8 cellular contexts compared by ENCODE assay signal in the genomic region with DNA sequence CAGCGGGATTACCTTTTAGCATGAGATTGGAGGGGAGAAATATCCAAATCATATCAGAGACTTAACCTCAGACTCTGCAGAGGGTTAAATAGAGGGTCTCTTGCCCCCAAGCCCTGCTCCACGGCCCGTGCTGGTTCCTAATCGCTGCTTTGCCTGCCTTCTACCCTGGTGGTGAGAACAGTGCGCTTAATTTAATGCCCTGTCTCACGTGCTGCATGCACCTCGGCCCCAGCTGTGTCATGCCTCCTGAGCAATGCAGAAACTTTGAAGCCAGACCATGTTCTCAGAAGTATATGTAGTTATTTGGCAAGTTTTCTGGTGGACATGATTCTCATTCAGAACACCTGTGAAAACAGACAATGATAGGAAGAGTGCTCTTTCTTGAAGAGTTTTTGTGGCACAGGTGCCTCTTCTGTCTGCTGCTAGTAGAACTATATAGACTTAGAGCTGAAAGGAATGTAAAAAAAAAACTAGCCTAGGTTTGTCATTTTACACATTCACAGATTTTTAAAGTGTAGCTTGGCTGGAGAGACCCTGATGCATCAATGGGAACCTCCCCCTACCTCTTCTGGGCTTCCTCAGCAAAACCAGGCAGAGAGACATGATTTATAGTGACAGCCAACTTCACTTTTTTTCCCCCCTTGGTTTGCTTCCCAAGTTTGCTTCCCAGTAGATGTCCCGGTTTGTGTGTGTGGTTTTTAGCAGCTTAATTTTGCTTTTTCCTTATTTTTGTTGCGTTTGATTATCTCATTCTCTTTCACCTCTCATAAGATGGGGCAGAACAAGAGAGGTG. TPM values are rescaled to one million over a fixed set of nuclear protein-coding genes. Genes with fewer than 3 reads are reported as not detected.
DNase-seq lines count a peak whose midpoint lies in the region; ATAC-seq, FAIRE-seq and TF ChIP-seq lines count a peak whose summit lies in the region.

No MANE protein-coding gene starts in this region.

- TF ChIP-seq POLR2A in H1 (IDR thresholded peaks at IDR 0.05; ENCODE audit: control extremely low read depth in 1 of 2, low read depth in 2 of 2, low read length in 2 of 2) = no peak

- no peak overlapping the region for H4K91ac ChIP-seq in H1 (replicated peaks; ENCODE audit: insufficient read length, low read length)
- H4K91ac ChIP-seq in trophoblast cell (ENCODE audit: low read depth, low read length) = no peak overlapping the region

- H3K27ac ChIP-seq in H1 (ENCODE audit: low read depth, low read length) (no peak overlapping the region), trophoblast cell (ENCODE audit: low read depth, low read length) (no peak overlapping the region)

- TF ChIP-seq EP300 in H1 (IDR thresholded peaks at IDR 0.05; ENCODE audit: borderline replicate concordance in 1 of 2, low read depth in 2 of 2, low read length in 2 of 2) = no peak

- H3K9ac ChIP-seq in H1 (replicated peaks in 1 of 4; ENCODE audit: extremely low read depth in 1 of 4, low read depth in 3 of 4, low read length in 3 of 4) (no peak overlapping the region), trophoblast cell (ENCODE audit: low read length) (no peak overlapping the region)

- CTCF ChIA-PET in activated CD4-positive, alpha-beta T cell treated with anti-CD3 and anti-CD28 coated beads for 36 hours (lab: Charles Lee) = interaction anchor here (0.6 to 3.3 kb wide), 10 partner anchors 11 to 327 kb away, joined by 3 to 12 read pairs (median 4); no protein-coding TSS in a partner anchor
- CTCF ChIA-PET in H1 (lab: Charles Lee; ENCODE audit: partially characterized antibody) = interaction anchor here (1.0 to 1.8 kb wide), 5 partner anchors 13 to 348 kb away, joined by 3 to 7 read pairs (median 5); no protein-coding TSS in a partner anchor

- intact Hi-C loops in activated CD4-positive, alpha-beta T cell treated with anti-CD3 and anti-CD28 coated beads for 36 hours (cut with DNase I, micrococcal nuclease) = loop anchor here (2.0 to 10.0 kb wide), 11 partner anchors 41 to 1801 kb away; a partner anchor contains a TSS

- H2AFZ ChIP-seq in H1 (ENCODE audit: low read length) (no peak overlapping the region), trophoblast cell (ENCODE audit: insufficient read depth, low read length, poor library complexity) (no peak overlapping the region)

- H2BK12ac ChIP-seq in H1 (ENCODE audit: low read depth, low read length) (no peak overlapping the region), trophoblast cell (ENCODE audit: low read length) (no peak overlapping the region)

- H3K56ac ChIP-seq in H1 (replicated peaks; ENCODE audit: insufficient read length, low read depth, low read length) = no peak overlapping the region

- no peak overlapping the region for H4K5ac ChIP-seq in H1 (ENCODE audit: insufficient read length, low read depth, low read length)

- H3K4ac ChIP-seq in H1 (replicated peaks; ENCODE audit: insufficient read length, low read depth, low read length) (no peak overlapping the region), trophoblast cell (ENCODE audit: low read depth, low read length) (peak overlapping the region; percentile 24)

- H3K4me2 ChIP-seq in H1 (ENCODE audit: insufficient read depth in 1 of 2, low read depth in 2 of 2, low read length in 2 of 2) (peak overlapping the region; percentile 92 to 99), trophoblast cell (ENCODE audit: low read length) (peak overlapping the region; percentile 8)

- H3K9me3 ChIP-seq in H1 (ENCODE audit: insufficient read depth in 2 of 2, low read depth in 1 of 2, low read length in 1 of 2) (no peaks in the 10 kb centered on the region), trophoblast cell (ENCODE audit: insufficient read depth, low read depth, low read length) (no peaks in the 10 kb centered on the region)

- H2AK5ac ChIP-seq in H1 (ENCODE audit: low read depth, low read length) (no peak overlapping the region), trophoblast cell (ENCODE audit: low read length) (no peak overlapping the region)

- WGBS in H1 (ENCODE audit: extremely low coverage in 1 of 2, insufficient coverage in 1 of 2, insufficient read length in 1 of 2, insufficient replicate concordance in 2 of 2, low coverage in 1 of 2, low lambda C conversion rate in 2 of 2, missing lambda C conversion rate in 1 of 2), 2 experiments = 66% methylated on average over 9 of the region's 9 CpGs; no CpG with 5 or more reads in 1 of the 2 experiments
- WGBS in trophoblast cell (ENCODE audit: extremely low coverage, insufficient coverage, insufficient read length) = no CpG with 5 or more reads among the region's 9 CpGs

- H3K18ac ChIP-seq in H1 (ENCODE audit: extremely low read depth, low read length) (no peak overlapping the region), trophoblast cell (ENCODE audit: low read length) (peak overlapping the region; percentile 58)

- TF ChIP-seq RAD21 in H1 (IDR thresholded peaks at IDR 0.05 in 1 of 2, conservative IDR thresholded peaks at IDR 0.05 in 1 of 2; ENCODE audit: low read depth in 2 of 2, low read length in 2 of 2) = no peak

- H3K14ac ChIP-seq in H1 (ENCODE audit: insufficient read length) (no peak overlapping the region), trophoblast cell (ENCODE audit: low read length) (no peak overlapping the region)

- H3K36me3 ChIP-seq in H1 (ENCODE audit: control insufficient read depth in 2 of 4, insufficient read depth in 4 of 4, low read length in 3 of 4) = no peaks in the 10 kb centered on the region
- H3K36me3 ChIP-seq in trophoblast cell (ENCODE audit: control insufficient read depth in 1 of 2, insufficient read depth in 2 of 2, low read length in 2 of 2) = peaks cover 0 to 3% of the 10 kb centered on the region in 2 experiments

- no peaks in the 10 kb centered on the region for H3K27me3 Mint-ChIP-seq in activated CD4-positive, alpha-beta T cell treated with anti-CD3 and anti-CD28 coated beads for 36 hours

- H3K4me3 ChIP-seq in H1 (ENCODE audit: extremely low read depth in 1 of 4, insufficient read depth in 2 of 4, low read depth in 3 of 4, low read length in 4 of 4) (peak overlapping the region in 2 of 4 experiments; percentile 5 to 75; a peak in 2 of 8 replicates), trophoblast cell (ENCODE audit: low read depth, low read length) (no peak overlapping the region)

- H3K4me1 Mint-ChIP-seq in activated CD4-positive, alpha-beta T cell treated with anti-CD3 and anti-CD28 coated beads for 36 hours = peaks cover 70% of the 10 kb centered on the region

- H2BK120ac ChIP-seq in H1 (replicated peaks; ENCODE audit: low read depth, low read length) (no peak overlapping the region), trophoblast cell (ENCODE audit: insufficient read depth, low read length, poor library complexity) (no peak overlapping the region)

- no peak overlapping the region for H2BK15ac ChIP-seq in H1 (ENCODE audit: low read length)

- no peaks in the 10 kb centered on the region for H3K9me3 Mint-ChIP-seq in activated CD4-positive, alpha-beta T cell treated with anti-CD3 and anti-CD28 coated beads for 36 hours (ENCODE audit: low read depth)

- peak overlapping the region; percentile 95 for H3K4me3 Mint-ChIP-seq in activated CD4-positive, alpha-beta T cell treated with anti-CD3 and anti-CD28 coated beads for 36 hours

- peaks cover 3 to 10% (median 8%) of the 10 kb centered on the region in 4 experiments; a peak in 5 of 7 replicates for H3K4me1 ChIP-seq in H1 (replicated peaks in 1 of 4; ENCODE audit: control insufficient read depth in 3 of 4, insufficient read depth in 4 of 4, low read length in 3 of 4)
- peaks cover 2 to 4% of the 10 kb centered on the region in 2 experiments for H3K4me1 ChIP-seq in trophoblast cell (ENCODE audit: control insufficient read depth in 1 of 2, insufficient read depth in 2 of 2, low read length in 2 of 2)

- POLR2A ChIA-PET in activated CD4-positive, alpha-beta T cell treated with anti-CD3 and anti-CD28 coated beads for 36 hours (lab: Charles Lee) = interaction anchor here (0.7 kb wide), 1 partner anchor 84 kb away, joined by 4 read pairs; no protein-coding TSS in a partner anchor
- POLR2A ChIA-PET in H1 (lab: Charles Lee; ENCODE audit: partially characterized antibody) = interaction anchor here (0.7 kb wide), 1 partner anchor 62 kb away, joined by 3 read pairs; no protein-coding TSS in a partner anchor

- peaks cover 0 to 19% (median 14%) of the 10 kb centered on the region in 4 experiments; a peak in 6 of 7 replicates for H3K27me3 ChIP-seq in H1 (replicated peaks in 1 of 4; ENCODE audit: control insufficient read depth in 3 of 4, extremely low read depth in 1 of 4, insufficient read depth in 3 of 4, low read length in 3 of 4)
- H3K27me3 ChIP-seq in trophoblast cell (ENCODE audit: insufficient read depth, low read length) = no peaks in the 10 kb centered on the region

- H3K23me2 ChIP-seq in H1 (ENCODE audit: low read depth, low read length) = peaks cover 6% of the 10 kb centered on the region; the same call in 1 of the 2 replicates

- no peak overlapping the region; the same call in 1 of the 2 replicates for H4K8ac ChIP-seq in H1 (ENCODE audit: extremely low read depth, insufficient read depth, low read length)
- H4K8ac ChIP-seq in trophoblast cell (ENCODE audit: low read depth, low read length) = no peak overlapping the region

- H2BK5ac ChIP-seq in H1 (ENCODE audit: low read depth, low read length) = no peak overlapping the region
- H2BK5ac ChIP-seq in trophoblast cell (ENCODE audit: low read depth, low read length, poor library complexity) = no peak overlapping the region

- no peak overlapping the region for H3K23ac ChIP-seq in H1 (ENCODE audit: insufficient read length)
- H3K23ac ChIP-seq in trophoblast cell (ENCODE audit: low read length) = no peak overlapping the region

- H3K79me1 ChIP-seq in H1 (ENCODE audit: low read depth, low read length) (peaks cover 6% of the 10 kb centered on the region; the same call in 1 of the 2 replicates), trophoblast cell (ENCODE audit: low read length) (peaks cover 8% of the 10 kb centered on the region)

- peak; percentile 30 for ATAC-seq in GM21447 (IDR thresholded peaks at IDR 0.05; ENCODE audit: unreplicated experiment)
- ATAC-seq in activated CD4-positive, alpha-beta T cell treated with anti-CD3 and anti-CD28 coated beads for 36 hours = peak; percentile 37

- peaks cover 30% of the 10 kb centered on the region for H3K36me3 Mint-ChIP-seq in activated CD4-positive, alpha-beta T cell treated with anti-CD3 and anti-CD28 coated beads for 36 hours (ENCODE audit: low read depth)

- no peak for FAIRE-seq in H1 (lab: Jason Lieb, UNC)

- DNase-seq in HUDEP-2 (lab: John Stamatoyannopoulos, UW; ENCODE audit: unreplicated experiment in 76 of 76) (peak in 42 of 76 experiments; percentile 5 to 57 (median 15)), H1 (ENCODE audit: low read depth in 1 of 2, low spot score in 2 of 2) (no peak), trophoblast cell (peak in 1 of 2 donors; percentile 31), NCI-H524 treated with DMSO at 0.1 percent for 48 hours (lab: John Stamatoyannopoulos, UW) (no peak), iPS-NIHi11 (ENCODE audit: low spot score) (no peak)
- peak; percentile 81 for DNase-seq in activated CD4-positive, alpha-beta T cell treated with anti-CD3 and anti-CD28 coated beads for 36 hours

- H4K20me1 ChIP-seq in H1 (replicated peaks in 1 of 2; ENCODE audit: control insufficient read depth in 1 of 2, insufficient read depth in 2 of 2, low read length in 2 of 2) = peaks cover 0 to 5% of the 10 kb centered on the region in 2 experiments

- H3K79me2 ChIP-seq in H1 (ENCODE audit: control insufficient read depth in 1 of 2, insufficient read depth in 2 of 2, low read length in 2 of 2) (peaks cover 0 to 48% of the 10 kb centered on the region in 2 experiments; a peak in 2 of 4 replicates), trophoblast cell (ENCODE audit: control insufficient read depth, insufficient read depth, low read length, poor library complexity) (peaks cover 11% of the 10 kb centered on the region)

- peak overlapping the region; percentile 84 for H3K27ac Mint-ChIP-seq in activated CD4-positive, alpha-beta T cell treated with anti-CD3 and anti-CD28 coated beads for 36 hours

- TF ChIP-seq CTCF in GM12872 (IDR thresholded peaks at IDR 0.05; ENCODE audit: insufficient read depth, low read depth, low read length) (peak; percentile 28; the same call in 1 of the 3 replicates), H1 (IDR thresholded peaks at IDR 0.05; ENCODE audit: control extremely low read depth in 1 of 3, insufficient read depth in 1 of 3, low read depth in 1 of 3, low read length in 3 of 3) (peak in 2 of 3 experiments; percentile 12 to 26; a peak in 2 of 4 replicates)

- no peak overlapping the region for H4K12ac ChIP-seq in trophoblast cell (ENCODE audit: low read depth, low read length)

- no peak overlapping the region for H2BK20ac ChIP-seq in H1 (ENCODE audit: low read length)

RNA-seq across cellular contexts. Expression of a gene that starts 1.6 kb away (rescaled TPM):
- total RNA-seq in activated CD4-positive, alpha-beta T cell treated with anti-CD3 and anti-CD28 coated beads for 36 hours = 10 to 100 TPM; 48.0 to 48.2 TPM
- total RNA-seq in H1 (2021; fragmentation: NEBNext Ultra II Directional; extraction: Animal tissue kit (Norgen Biotek cat#: 25700)) = 30.5 and 34.8 TPM in 2 replicates
- 3.8 and 5.2 TPM in 2 replicates for polyA plus RNA-seq in H1 (2011; rRNA removed)
- polyA plus RNA-seq in H1 (2011; cell fraction: cytosol; rRNA removed) = 7.0 TPM
- 6.6 TPM for polyA plus RNA-seq in H1 (2011; cell fraction: nucleus; rRNA removed)
- 8.6 to 17.4 TPM (median 9.4 TPM) in 4 replicates for polyA plus RNA-seq in H1 (2012, experiment 1 of 2)
- polyA plus RNA-seq in H1 (2012, experiment 2 of 2) = 0.71 TPM
- polyA plus RNA-seq in H1 (2013, experiment 1 of 2) = 7.2 TPM
- 6.8 TPM for polyA plus RNA-seq in H1 (2013, experiment 2 of 2)
- polyA minus RNA-seq in H1 (2011; rRNA and poly(A)+ RNA removed) = 30.6 and 34.9 TPM in 2 replicates
- 21.0 TPM for polyA minus RNA-seq in H1 (2011; cell fraction: cytosol; rRNA and poly(A)+ RNA removed)
- 25.4 TPM for polyA minus RNA-seq in H1 (2011; cell fraction: nucleus; rRNA and poly(A)+ RNA removed)
- 8.8 and 9.2 TPM in 2 replicates for polyA plus RNA-seq in trophoblast cell (2013)

Comparison
In these comparisons a context has a peak if more than half of its experiments do, and no peak if none do; other contexts are left out.
1. DNase-seq: peak in HUDEP-2 (42 of 76) and activated CD4-positive, alpha-beta T cell treated with anti-CD3 and anti-CD28 coated beads for 36 hours (single experiment); none in H1 (0 of 2), NCI-H524 treated with DMSO at 0.1 percent for 48 hours (single experiment) and iPS-NIHi11 (single experiment).